9 cellular contexts compared by ENCODE assay signal in the genomic region with DNA sequence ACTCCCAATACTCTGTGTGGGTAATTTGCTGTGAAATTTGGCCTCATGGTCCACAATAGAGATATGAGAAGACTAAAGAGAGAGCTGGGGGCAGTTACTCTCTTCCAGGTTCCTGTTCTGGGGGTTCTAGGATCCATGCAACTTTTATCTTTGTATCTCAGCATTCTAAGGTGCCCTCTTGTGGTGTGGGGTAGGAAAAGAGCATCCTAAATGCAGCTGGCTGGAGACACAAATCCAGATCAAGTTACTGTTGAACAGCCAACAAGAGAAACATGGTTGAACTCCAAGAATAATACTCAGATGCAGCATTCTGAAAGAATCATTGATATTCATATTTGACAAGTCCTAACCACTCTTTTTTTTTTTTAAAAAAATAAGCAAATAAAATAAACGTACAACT.
DNase-seq lines count a peak whose midpoint lies in the region; ATAC-seq and TF ChIP-seq lines count a peak whose summit lies in the region.
"Had no signal": no experiment of that assay in that cellular context is flagged by ENCODE, and none has a peak within 500 bp of the region (broad histone marks: within the 10 kb centered on the region; RNA-seq: fewer than 3 reads in every experiment).

No MANE protein-coding gene starts in this region.

- ATAC-seq in GM18909 (IDR thresholded peaks at IDR 0.05; ENCODE audit: poor library complexity, unreplicated experiment): no peak

- peaks cover 1% of the 10 kb centered on the region for H3K36me3 Mint-ChIP-seq in chondrocyte (ENCODE audit: low read depth)
- H3K36me3 Mint-ChIP-seq: CD4-positive, CD25-positive, alpha-beta regulatory T cell had no signal

- no peak overlapping the region for H3K4me3 Mint-ChIP-seq in chondrocyte (ENCODE audit: unreplicated experiment)
- H3K4me3 Mint-ChIP-seq: CD4-positive, CD25-positive, alpha-beta regulatory T cell had no signal

- H3K27ac Mint-ChIP-seq in chondrocyte (ENCODE audit: unreplicated experiment): peak overlapping the region; percentile 74
- H3K27ac Mint-ChIP-seq: CD4-positive, CD25-positive, alpha-beta regulatory T cell had no signal

- H3K27me3 Mint-ChIP-seq in chondrocyte (ENCODE audit: low read depth): no peaks in the 10 kb centered on the region
- H3K27me3 Mint-ChIP-seq: CD4-positive, CD25-positive, alpha-beta regulatory T cell had no signal

- DNase-seq in NCI-H2196 (lab: John Stamatoyannopoulos, UW; ENCODE audit: unreplicated experiment) (peak; percentile 27), NCI-H2196 treated with DMSO at 0.1 percent for 48 hours (lab: John Stamatoyannopoulos, UW; ENCODE audit: unreplicated experiment) (no peak), NCI-H2171 (lab: John Stamatoyannopoulos, UW) (peak; percentile 1), chondrocyte (ENCODE audit: low spot score) (no peak), midbrain (lab: John Stamatoyannopoulos, UW) (peak; percentile 48)
- no peak for DNase-seq in activated naive CD4-positive, alpha-beta T cell treated with anti-CD3 and anti-CD28 coated beads, Interleukin-2, amount 50 U/mL, for 16 hours
- no peak for DNase-seq in central memory CD4-positive, alpha-beta T cell
- DNase-seq: CD4-positive, CD25-positive, alpha-beta regulatory T cell had no signal

- H3K4me1 Mint-ChIP-seq in chondrocyte (ENCODE audit: low read depth): peaks cover 75% of the 10 kb centered on the region

- H3K9me3 Mint-ChIP-seq in chondrocyte (ENCODE audit: low read depth): peaks cover 2% of the 10 kb centered on the region

- TF ChIP-seq CTCF in chondrocyte (IDR thresholded peaks at IDR 0.05): peak; percentile 90

Comparison
In these comparisons a context has a peak if more than half of its experiments do, and no peak if none do; other contexts are left out.
1. DNase-seq: peak in NCI-H2196 (single experiment), NCI-H2171 (single experiment) and midbrain (single experiment); none in NCI-H2196 treated with DMSO at 0.1 percent for 48 hours (single experiment), chondrocyte (single experiment), activated naive CD4-positive, alpha-beta T cell treated with anti-CD3 and anti-CD28 coated beads, Interleukin-2, amount 50 U/mL, for 16 hours (single experiment) and central memory CD4-positive, alpha-beta T cell (single experiment).